In genomic region chr6:37432916-37433656, GRCh38 we compare ENCODE assay signal across 8 cellular contexts. TPM values are rescaled to one million over a fixed set of nuclear protein-coding genes. Genes with fewer than 3 reads are reported as not detected.
A peak's percentile ranks its signal among the peaks of the same experiment; 100 is the strongest.
DNase-seq lines count a peak whose midpoint lies in the region; ATAC-seq and TF ChIP-seq lines count a peak whose summit lies in the region.

A gene with protein sequence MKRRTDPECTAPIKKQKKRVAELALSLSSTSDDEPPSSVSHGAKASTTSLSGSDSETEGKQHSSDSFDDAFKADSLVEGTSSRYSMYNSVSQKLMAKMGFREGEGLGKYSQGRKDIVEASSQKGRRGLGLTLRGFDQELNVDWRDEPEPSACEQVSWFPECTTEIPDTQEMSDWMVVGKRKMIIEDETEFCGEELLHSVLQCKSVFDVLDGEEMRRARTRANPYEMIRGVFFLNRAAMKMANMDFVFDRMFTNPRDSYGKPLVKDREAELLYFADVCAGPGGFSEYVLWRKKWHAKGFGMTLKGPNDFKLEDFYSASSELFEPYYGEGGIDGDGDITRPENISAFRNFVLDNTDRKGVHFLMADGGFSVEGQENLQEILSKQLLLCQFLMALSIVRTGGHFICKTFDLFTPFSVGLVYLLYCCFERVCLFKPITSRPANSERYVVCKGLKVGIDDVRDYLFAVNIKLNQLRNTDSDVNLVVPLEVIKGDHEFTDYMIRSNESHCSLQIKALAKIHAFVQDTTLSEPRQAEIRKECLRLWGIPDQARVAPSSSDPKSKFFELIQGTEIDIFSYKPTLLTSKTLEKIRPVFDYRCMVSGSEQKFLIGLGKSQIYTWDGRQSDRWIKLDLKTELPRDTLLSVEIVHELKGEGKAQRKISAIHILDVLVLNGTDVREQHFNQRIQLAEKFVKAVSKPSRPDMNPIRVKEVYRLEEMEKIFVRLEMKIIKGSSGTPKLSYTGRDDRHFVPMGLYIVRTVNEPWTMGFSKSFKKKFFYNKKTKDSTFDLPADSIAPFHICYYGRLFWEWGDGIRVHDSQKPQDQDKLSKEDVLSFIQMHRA (plus strand): TSS chr6:37433221. CDS start chr6:37435630, 2,409 bp downstream.

- peak; percentile 88 for ATAC-seq in HG02678 (IDR thresholded peaks at IDR 0.05; ENCODE audit: unreplicated experiment)
- peak; percentile 95 for ATAC-seq in activated naive CD8-positive, alpha-beta T cell treated with anti-CD3 and anti-CD28 coated beads, Interleukin-2, amount 10 ng/mL, durations not matched to agents 7 days and 5 days (ENCODE audit: low read depth)

- peaks cover 21% of the 10 kb centered on the region for H3F3A ChIP-seq in SU-DHL-6 (ENCODE audit: insufficient read depth)

- no peaks in the 10 kb centered on the region for H3K9me2 ChIP-seq in SU-DHL-6 (replicated peaks; ENCODE audit: insufficient read depth, low read length)

- peak within 1 kb of the TSS; percentile 98 for H3K4me3 Mint-ChIP-seq in activated naive CD8-positive, alpha-beta T cell treated with anti-CD3 and anti-CD28 coated beads, Interleukin-2, amount 10 ng/mL, durations not matched to agents 7 days and 5 days

- H3K79me2 ChIP-seq in SU-DHL-6 (ENCODE audit: insufficient read depth, low read length): peaks cover 20% of the 10 kb centered on the region

- no peaks in the 10 kb centered on the region for H4K20me1 ChIP-seq in SU-DHL-6 (ENCODE audit: low read depth, low read length)

- H3K27me3 ChIP-seq in SU-DHL-6 (ENCODE audit: low read length): no peaks in the 10 kb centered on the region
- H3K27me3 ChIP-seq in ovary: no peaks in the 10 kb centered on the region
- H3K27me3 ChIP-seq in thymus (ENCODE audit: control insufficient read depth, insufficient read depth): no peaks in the 10 kb centered on the region

- H3K9ac ChIP-seq in SU-DHL-6 (ENCODE audit: low read length): peak within 1 kb of the TSS; percentile 77

- peaks cover 27% of the 10 kb centered on the region for H3K36me3 Mint-ChIP-seq in activated naive CD8-positive, alpha-beta T cell treated with anti-CD3 and anti-CD28 coated beads, Interleukin-2, amount 10 ng/mL, durations not matched to agents 7 days and 5 days

- peak within 1 kb of the TSS; percentile 100 for H3K27ac Mint-ChIP-seq in activated naive CD8-positive, alpha-beta T cell treated with anti-CD3 and anti-CD28 coated beads, Interleukin-2, amount 10 ng/mL, durations not matched to agents 7 days and 5 days

- H3K9me3 ChIP-seq in SU-DHL-6 (ENCODE audit: insufficient read depth, low read length): no peaks in the 10 kb centered on the region
- no peaks in the 10 kb centered on the region for H3K9me3 ChIP-seq in ovary
- H3K9me3 ChIP-seq in thymus (ENCODE audit: control insufficient read depth): no peaks in the 10 kb centered on the region

- H3K4me3 ChIP-seq in GM12865 (ENCODE audit: low read depth, low read length) (peak within 1 kb of the TSS; percentile 70), SU-DHL-6 (ENCODE audit: insufficient read depth, low read length, poor library complexity, severe bottlenecking) (peak within 1 kb of the TSS; percentile 78), ovary (peak within 1 kb of the TSS; percentile 87), thymus (ENCODE audit: low read length) (peak within 1 kb of the TSS; percentile 78)

- no peak for TF ChIP-seq EP300 in ovary (IDR thresholded peaks at IDR 0.05)

- 0 to 1% (median 0%) methylated on average over 41 to 61 of the region's 61 CpGs for WGBS in ovary, 3 donors
- under 1% methylated on average over 61 of the region's 61 CpGs for WGBS in thymus

- H3K4me2 ChIP-seq in SU-DHL-6 (ENCODE audit: low read depth, low read length, poor library complexity, severe bottlenecking): peak within 1 kb of the TSS; percentile 82

- POLR2A ChIA-PET in activated naive CD8-positive, alpha-beta T cell treated with anti-CD3 and anti-CD28 coated beads, Interleukin-2, amount 10 ng/mL, durations not matched to agents 7 days and 5 days (lab: Charles Lee): interaction anchor here (0.5 to 2.5 kb wide), 20 partner anchors 8 to 1270 kb away, joined by 3 to 23 read pairs (median 4); partner anchors contain the start of genes CCDC167, MDGA1, MTCH1 and RNF8

- peaks cover 3% of the 10 kb centered on the region for H3K4me1 ChIP-seq in ovary (ENCODE audit: insufficient read depth)
- H3K4me1 ChIP-seq in thymus (ENCODE audit: control insufficient read depth, insufficient read depth, low read length): peaks cover 6% of the 10 kb centered on the region

- H3K36me3 ChIP-seq in SU-DHL-6 (ENCODE audit: low read length) (no peaks in the 10 kb centered on the region), ovary (no peaks in the 10 kb centered on the region), thymus (ENCODE audit: control insufficient read depth, insufficient read depth) (peaks cover 26% of the 10 kb centered on the region)

- TF ChIP-seq POLR2A in ovary (IDR thresholded peaks at IDR 0.05): peak; percentile 68

- peaks cover 27% of the 10 kb centered on the region for H3K4me1 Mint-ChIP-seq in activated naive CD8-positive, alpha-beta T cell treated with anti-CD3 and anti-CD28 coated beads, Interleukin-2, amount 10 ng/mL, durations not matched to agents 7 days and 5 days

- intact Hi-C loops in head of caudate nucleus (cut with DNase I) (loop anchor here (10.0 kb wide), 2 partner anchors 62 to 78 kb away; partner anchors contain the start of genes CCDC167 and RNF8), ovary (cut with DNase I) (no loop called here)

- TF ChIP-seq CTCF in GM12865 (IDR thresholded peaks at IDR 0.05; ENCODE audit: insufficient read depth, low read depth, low read length, missing control alignments) (no peak), SU-DHL-6 (IDR thresholded peaks at IDR 0.05; ENCODE audit: insufficient read depth, low read length, poor library complexity, severe bottlenecking) (no peak), ovary (IDR thresholded peaks at IDR 0.05) (peak in 1 of 3 donors; percentile 34)

- H3K27ac ChIP-seq in SU-DHL-6 (ENCODE audit: low read depth, low read length) (peak within 1 kb of the TSS; percentile 70), ovary (peak within 1 kb of the TSS; percentile 86 to 97), thymus (ENCODE audit: low read depth) (peak within 1 kb of the TSS; percentile 94)

- DNase-seq in GM12865 (ENCODE audit: low read depth) (peak; percentile 98), NCI-H1105 treated with DMSO at 0.1 percent for 48 hours (lab: John Stamatoyannopoulos, UW) (peak; percentile 89), head of caudate nucleus (peak; percentile 83 to 98 (median 94)), ovary (peak; percentile 92 to 96 (median 95))
- DNase-seq in activated naive CD8-positive, alpha-beta T cell treated with anti-CD3 and anti-CD28 coated beads, Interleukin-2, amount 10 ng/mL, durations not matched to agents 7 days and 5 days: peak; percentile 98

- H3K9me3 Mint-ChIP-seq in activated naive CD8-positive, alpha-beta T cell treated with anti-CD3 and anti-CD28 coated beads, Interleukin-2, amount 10 ng/mL, durations not matched to agents 7 days and 5 days: peaks cover 2% of the 10 kb centered on the region

- H2AFZ ChIP-seq in SU-DHL-6 (ENCODE audit: low read depth, low read length, severe bottlenecking): peak within 1 kb of the TSS; percentile 94

- peaks cover 10% of the 10 kb centered on the region for H3K27me3 Mint-ChIP-seq in activated naive CD8-positive, alpha-beta T cell treated with anti-CD3 and anti-CD28 coated beads, Interleukin-2, amount 10 ng/mL, durations not matched to agents 7 days and 5 days

RNA-seq across cellular contexts. Expression of the gene that starts here (rescaled TPM):
- total RNA-seq in activated naive CD8-positive, alpha-beta T cell treated with anti-CD3 and anti-CD28 coated beads, Interleukin-2, amount 10 ng/mL, durations not matched to agents 7 days and 5 days: 10 to 100 TPM; 83.9 to 89.7 TPM
- 10 to 100 TPM; 18.7 to 45.0 (median 38.4) TPM for total RNA-seq in ovary
- polyA plus RNA-seq in ovary: 10 to 100 TPM; 27.9 to 42.0 TPM
- 32.2 TPM for polyA plus RNA-seq in thymus

Comparison
In these comparisons a context has a peak if more than half of its experiments do, and no peak if none do; other contexts are left out.
1. Peak in every context shown above with its lines: DNase-seq, ATAC-seq, H3K4me3 ChIP-seq and H3K27ac ChIP-seq.